ENCODE assay signal across 14 cellular contexts in genomic region chr18:43485565-43485964, GRCh38.
"Had no signal": no experiment of that assay in that cellular context is flagged by ENCODE, and none has a peak within 500 bp of the region (broad histone marks: within the 10 kb centered on the region; RNA-seq: fewer than 3 reads in every experiment).

No MANE protein-coding gene starts in this region.

- H3K9me3 ChIP-seq: colonic mucosa, suprapubic skin, transverse colon had no signal

- H3K36me3 ChIP-seq: colonic mucosa, suprapubic skin, transverse colon had no signal

- DNase-seq: activated CD4-positive, alpha-beta T cell treated with anti-CD3 and anti-CD28 coated beads, Interleukin-2, amount 10 ng/mL, durations not matched to agents 7 days and 5 days; activated CD8-positive, alpha-beta T cell treated with anti-CD3 and anti-CD28 coated beads, Interleukin-2, amount 10 ng/mL, durations not matched to agents 7 days and 5 days; activated naive CD4-positive, alpha-beta T cell treated with anti-CD3 and anti-CD28 coated beads for 36 hours; activated T-cell treated with anti-CD3 and anti-CD28 coated beads, Interleukin-2, amount 50 U/mL, for 24 hours; central memory CD4-positive, alpha-beta T cell; colonic mucosa; endodermal cell; foreskin melanocyte; T1000; transverse colon had no signal

- H3K4me1 ChIP-seq: colonic mucosa, suprapubic skin, transverse colon had no signal

- H3K4me3 ChIP-seq: colonic mucosa, lung, suprapubic skin, transverse colon had no signal

- H3K27me3 ChIP-seq: colonic mucosa, suprapubic skin, transverse colon had no signal

- H3K27ac ChIP-seq: colonic mucosa, epithelial cell of prostate, suprapubic skin, transverse colon had no signal

- ATAC-seq: activated CD4-positive, CD25-positive, alpha-beta regulatory T cell treated with anti-CD3 and anti-CD28 coated beads, Interleukin-2, amount 50 U/mL, for 24 hours; activated CD8-positive, alpha-beta T cell treated with anti-CD3 and anti-CD28 coated beads, Interleukin-2, amount 10 ng/mL, durations not matched to agents 7 days and 5 days had no signal
